ENCODE assay signal across 1 cellular context in the genomic region with DNA sequence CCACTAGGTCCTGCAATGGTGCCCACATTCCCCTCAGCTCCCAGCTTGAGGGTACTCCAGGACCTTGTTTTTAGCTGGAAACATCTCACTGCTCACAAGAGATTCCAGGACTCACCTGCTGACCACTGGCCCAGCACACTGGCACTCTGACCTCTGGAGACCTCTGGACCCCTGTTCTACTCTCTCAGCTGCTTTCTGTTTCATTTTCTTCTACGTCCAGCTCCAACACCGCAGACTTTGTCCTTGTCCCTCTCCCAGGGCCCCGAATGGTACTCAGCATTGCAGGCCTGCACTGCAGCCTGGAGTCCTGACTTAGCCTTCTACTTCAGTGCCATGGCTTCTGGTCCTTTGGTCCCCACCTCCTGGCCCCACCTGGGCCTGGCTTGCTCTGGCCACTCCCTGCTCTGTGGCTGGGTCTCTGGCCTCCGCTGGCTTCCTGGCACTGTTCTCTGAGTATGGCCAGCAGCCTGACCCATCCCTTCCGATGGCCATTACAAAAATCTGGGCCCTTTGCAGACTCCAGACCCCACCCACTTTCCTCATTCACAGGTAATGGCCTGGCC.
TF ChIP-seq lines count a peak whose summit lies in the region.

No MANE protein-coding gene starts in this region.

TF ChIP-seq in H1, 55 proteins besides CTCF, POLR2A, EP300 and RAD21:
- TF ChIP-seq NANOG (IDR thresholded peaks at IDR 0.05; ENCODE audit: insufficient read depth, low read depth, low read length, poor library complexity, severe bottlenecking) (no peak), SIRT6 (IDR thresholded peaks at IDR 0.05; ENCODE audit: low read length) (no peak), JUN (IDR thresholded peaks at IDR 0.05; ENCODE audit: low read depth, low read length) (no peak), KDM1A (IDR thresholded peaks at IDR 0.05; ENCODE audit: borderline replicate concordance, low read length) (no peak), GABPA (IDR thresholded peaks at IDR 0.05; ENCODE audit: borderline replicate concordance, insufficient read depth, low read length) (no peak), RNF2 (IDR thresholded peaks at IDR 0.05; ENCODE audit: borderline replicate concordance, low read depth, low read length, missing control alignments, poor library complexity, severe bottlenecking) (no peak), TCF12 (IDR thresholded peaks at IDR 0.05; ENCODE audit: low read depth, low read length) (no peak), BRCA1 (IDR thresholded peaks at IDR 0.05; ENCODE audit: low read depth, low read length) (no peak)
